2 cellular contexts compared by ENCODE assay signal in genomic region chr17:81350320-81350686, GRCh38.
TF ChIP-seq lines count a peak whose summit lies in the region.

No MANE protein-coding gene starts in this region.

TF ChIP-seq in IMR-90, 13 proteins besides CTCF, POLR2A, EP300 and RAD21:
- TF ChIP-seq SMC3 (IDR thresholded peaks at IDR 0.05; ENCODE audit: low read depth, low read length) (no peak), NFE2L2 (IDR thresholded peaks at IDR 0.05; ENCODE audit: low read depth, low read length) (no peak), USF2 (IDR thresholded peaks at IDR 0.05; ENCODE audit: low read depth, low read length) (no peak), MAZ (IDR thresholded peaks at IDR 0.05; ENCODE audit: borderline replicate concordance, low read depth, low read length) (no peak), RFX5 (IDR thresholded peaks at IDR 0.05; ENCODE audit: low read depth, low read length) (no peak), FOS (IDR thresholded peaks at IDR 0.05; ENCODE audit: low read depth, low read length) (no peak), ELK1 (IDR thresholded peaks at IDR 0.05; ENCODE audit: borderline replicate concordance, low read depth, low read length) (no peak)

TF ChIP-seq in GM12891, 5 proteins besides CTCF, POLR2A, EP300 and RAD21:
- TF ChIP-seq POU2F2 (IDR thresholded peaks at IDR 0.05; ENCODE audit: low read depth, low read length) = no peak
- no peak for TF ChIP-seq PAX5 (IDR thresholded peaks at IDR 0.05; ENCODE audit: insufficient read depth, low read length, severe bottlenecking)
- TF ChIP-seq POLR2AphosphoS5 (IDR thresholded peaks at IDR 0.05; ENCODE audit: low read depth, low read length) = no peak
- TF ChIP-seq TAF1 (IDR thresholded peaks at IDR 0.05; ENCODE audit: low read depth, low read length) = no peak
- no peak for TF ChIP-seq SPI1 (IDR thresholded peaks at IDR 0.05; ENCODE audit: low read depth, low read length)
